Comparison of ENCODE assay signal across 8 cellular contexts in the genomic region with DNA sequence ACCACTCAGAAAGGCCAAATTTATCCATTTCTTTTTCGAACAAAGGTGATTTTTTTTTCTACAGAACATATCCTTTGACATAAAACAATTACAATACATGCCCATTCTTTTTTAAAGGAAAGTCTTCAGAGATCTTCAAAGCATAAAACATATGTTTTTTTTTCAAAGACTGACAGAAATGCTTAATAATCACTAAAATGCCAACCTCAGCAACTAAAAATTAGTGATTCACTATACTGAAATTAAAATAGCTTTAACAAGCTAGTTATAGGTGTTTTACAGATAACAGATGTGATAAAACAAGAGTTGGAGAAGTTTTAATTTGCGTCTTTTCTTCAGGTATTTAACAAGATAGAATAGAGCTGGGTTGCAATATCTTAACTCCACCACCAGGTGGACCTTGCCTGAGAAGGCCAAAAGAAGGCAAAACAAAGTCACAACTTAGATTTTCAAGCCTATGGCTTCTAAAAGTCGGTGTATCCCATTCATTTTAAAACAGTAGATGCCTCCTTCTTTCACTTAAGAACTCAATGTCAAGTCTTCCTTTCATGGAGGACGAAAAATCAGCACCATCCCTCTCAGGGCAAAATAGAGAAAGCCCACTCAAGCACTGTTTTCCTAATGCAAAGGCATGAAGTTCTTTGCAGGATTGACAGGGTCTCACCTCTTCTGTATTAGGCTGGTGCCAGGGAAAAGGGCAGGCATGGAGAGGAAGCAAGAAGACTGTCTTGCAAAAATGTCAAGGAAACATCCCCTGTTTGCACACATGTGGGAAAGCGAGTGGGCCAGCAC. TPM values are rescaled to one million over a fixed set of nuclear protein-coding genes. Genes with fewer than 3 reads are reported as not detected.
DNase-seq lines count a peak whose midpoint lies in the region; FAIRE-seq and TF ChIP-seq lines count a peak whose summit lies in the region.

No MANE protein-coding gene starts in this region.

- no peak overlapping the region for H3K18ac ChIP-seq in H1 (ENCODE audit: extremely low read depth, low read length)

- POLR2A ChIA-PET in H1 (lab: Charles Lee; ENCODE audit: partially characterized antibody), result interaction anchor here (0.7 to 1.6 kb wide), 2 partner anchors 9 to 51 kb away, joined by 3 read pairs; no protein-coding TSS in a partner anchor

- TF ChIP-seq EP300 in H1 (IDR thresholded peaks at IDR 0.05; ENCODE audit: borderline replicate concordance in 1 of 2, low read depth in 2 of 2, low read length in 2 of 2), result no peak

- H3K27me3 ChIP-seq in Loucy (ENCODE audit: insufficient read depth, low read length, poor library complexity, severe bottlenecking), result no peaks in the 10 kb centered on the region
- H3K27me3 ChIP-seq in H1 (replicated peaks in 1 of 4; ENCODE audit: control insufficient read depth in 3 of 4, extremely low read depth in 1 of 4, insufficient read depth in 3 of 4, low read length in 3 of 4), result no peaks in the 10 kb centered on the region; a peak in 1 of 7 replicates
- H3K27me3 ChIP-seq in osteoblast (ENCODE audit: insufficient read depth, low read length), result no peaks in the 10 kb centered on the region

- H3K27ac ChIP-seq in H1 (ENCODE audit: low read depth, low read length) (no peak overlapping the region), osteoblast (ENCODE audit: low read depth, low read length) (no peak overlapping the region)

- H3K79me2 ChIP-seq in Loucy (ENCODE audit: insufficient read depth, low read length), result no peaks in the 10 kb centered on the region
- H3K79me2 ChIP-seq in H1 (ENCODE audit: control insufficient read depth in 1 of 2, insufficient read depth in 2 of 2, low read length in 2 of 2), result no peaks in the 10 kb centered on the region
- H3K79me2 ChIP-seq in osteoblast (ENCODE audit: insufficient read depth, low read length), result no peaks in the 10 kb centered on the region

- TF ChIP-seq POLR2A in H1 (IDR thresholded peaks at IDR 0.05; ENCODE audit: control extremely low read depth in 1 of 2, low read depth in 2 of 2, low read length in 2 of 2), result no peak

- H3K9me2 ChIP-seq in Loucy (replicated peaks; ENCODE audit: low read depth, low read length), result no peaks in the 10 kb centered on the region

- H3K23me2 ChIP-seq in H1 (ENCODE audit: low read depth, low read length), result no peaks in the 10 kb centered on the region

- H2BK12ac ChIP-seq in H1 (ENCODE audit: low read depth, low read length), result no peak overlapping the region

- H2BK120ac ChIP-seq in H1 (replicated peaks; ENCODE audit: low read depth, low read length), result no peak overlapping the region

- no peak overlapping the region for H3K23ac ChIP-seq in H1 (ENCODE audit: insufficient read length)

- in situ Hi-C loops in GM13976 (cut with MboI; ENCODE audit: low sequenced_read_pairs, unreplicated experiment), result no loop called here

- TF ChIP-seq CTCF in Loucy (conservative IDR thresholded peaks at IDR 0.05; ENCODE audit: low read length) (peak; percentile 58), H1 (IDR thresholded peaks at IDR 0.05; ENCODE audit: control extremely low read depth in 1 of 3, insufficient read depth in 1 of 3, low read depth in 1 of 3, low read length in 3 of 3) (peak in 2 of 3 experiments; percentile 37 to 62; a peak in 2 of 4 replicates), osteoblast (IDR thresholded peaks at IDR 0.05; ENCODE audit: extremely low read depth, low read depth, low read length) (peak; percentile 56), GM13976 (IDR thresholded peaks at IDR 0.05; ENCODE audit: borderline replicate concordance, control extremely low read depth, extremely low read depth, insufficient read depth, missing control alignments) (no peak)

- H3K79me1 ChIP-seq in H1 (ENCODE audit: low read depth, low read length), result no peaks in the 10 kb centered on the region

- H3F3A ChIP-seq in Loucy (ENCODE audit: low read depth), result no peaks in the 10 kb centered on the region

- H3K4me2 ChIP-seq in Loucy (ENCODE audit: low read depth, low read length, poor library complexity, severe bottlenecking) (no peak overlapping the region), H1 (ENCODE audit: insufficient read depth in 1 of 2, low read depth in 2 of 2, low read length in 2 of 2) (no peak overlapping the region), osteoblast (ENCODE audit: insufficient read depth, low read length) (no peak overlapping the region)

- H3K9me3 ChIP-seq in Loucy (ENCODE audit: insufficient read depth, low read depth, low read length), result no peaks in the 10 kb centered on the region
- peaks cover 0 to 4% of the 10 kb centered on the region in 2 experiments; a peak in 1 of 4 replicates for H3K9me3 ChIP-seq in H1 (ENCODE audit: insufficient read depth in 2 of 2, low read depth in 1 of 2, low read length in 1 of 2)
- H3K9me3 ChIP-seq in osteoblast (ENCODE audit: low read depth, low read length), result no peaks in the 10 kb centered on the region

- H3K4me1 ChIP-seq in Loucy (ENCODE audit: insufficient read depth, low read length, poor library complexity, severe bottlenecking), result no peaks in the 10 kb centered on the region
- H3K4me1 ChIP-seq in H1 (replicated peaks in 1 of 4; ENCODE audit: control insufficient read depth in 3 of 4, insufficient read depth in 4 of 4, low read length in 3 of 4), result peaks cover 0 to 27% (median 19%) of the 10 kb centered on the region in 4 experiments; a peak in 6 of 7 replicates
- peaks cover 7% of the 10 kb centered on the region for H3K4me1 ChIP-seq in osteoblast (ENCODE audit: insufficient read depth, low read length)

- no peak overlapping the region for H4K5ac ChIP-seq in H1 (ENCODE audit: insufficient read length, low read depth, low read length)

- H4K8ac ChIP-seq in H1 (ENCODE audit: extremely low read depth, insufficient read depth, low read length), result no peak overlapping the region

- H3K56ac ChIP-seq in H1 (replicated peaks; ENCODE audit: insufficient read length, low read depth, low read length), result no peak overlapping the region

- H3K36me3 ChIP-seq in Loucy (ENCODE audit: insufficient read depth, low read length) (no peaks in the 10 kb centered on the region), H1 (ENCODE audit: control insufficient read depth in 2 of 4, insufficient read depth in 4 of 4, low read length in 3 of 4) (no peaks in the 10 kb centered on the region), osteoblast (ENCODE audit: insufficient read depth, low read length) (no peaks in the 10 kb centered on the region)

- no peak overlapping the region for H3K4ac ChIP-seq in H1 (replicated peaks; ENCODE audit: insufficient read length, low read depth, low read length)

- no peak overlapping the region for H2BK5ac ChIP-seq in H1 (ENCODE audit: low read depth, low read length)

- H3K14ac ChIP-seq in H1 (ENCODE audit: insufficient read length), result no peak overlapping the region

- no peak overlapping the region for H4K91ac ChIP-seq in H1 (replicated peaks; ENCODE audit: insufficient read length, low read length)

- TF ChIP-seq RAD21 in H1 (IDR thresholded peaks at IDR 0.05 in 1 of 2, conservative IDR thresholded peaks at IDR 0.05 in 1 of 2; ENCODE audit: low read depth in 2 of 2, low read length in 2 of 2), result peak; percentile 17 to 39; a peak in 2 of 4 replicates

- CTCF ChIA-PET in H1 (lab: Charles Lee; ENCODE audit: partially characterized antibody), result interaction anchor here (0.7 to 7.6 kb wide), 24 partner anchors 8 to 280 kb away, joined by 3 to 43 read pairs (median 7); a partner anchor contains a TSS

- DNase-seq in ELR (ENCODE audit: low read depth) (peak; percentile 50), H1 (ENCODE audit: low read depth in 1 of 2, low spot score in 2 of 2) (no peak), osteoblast (ENCODE audit: insufficient read length, low spot score, missing footprints) (no peak), NCI-H1105 (lab: John Stamatoyannopoulos, UW) (no peak), GM13976 (ENCODE audit: low spot score) (no peak), activated gamma-delta T cell treated with Interleukin-2 at 50 U/mL for 16 hours (no peak)
- DNase-seq in activated T-cell treated with anti-CD3 and anti-CD28 coated beads, Interleukin-2, amount 50 U/mL, for 48 hours, result no peak

- H2BK15ac ChIP-seq in H1 (ENCODE audit: low read length), result no peak overlapping the region

- no peaks in the 10 kb centered on the region for H4K20me1 ChIP-seq in Loucy (ENCODE audit: insufficient read depth, low read length, poor library complexity, severe bottlenecking)
- H4K20me1 ChIP-seq in H1 (replicated peaks in 1 of 2; ENCODE audit: control insufficient read depth in 1 of 2, insufficient read depth in 2 of 2, low read length in 2 of 2), result peaks cover 0 to 2% of the 10 kb centered on the region in 2 experiments
- no peaks in the 10 kb centered on the region for H4K20me1 ChIP-seq in osteoblast (ENCODE audit: insufficient read depth, low read length)

- H3K9ac ChIP-seq in Loucy (ENCODE audit: low read depth, low read length, poor library complexity, severe bottlenecking) (no peak overlapping the region), H1 (replicated peaks in 1 of 4; ENCODE audit: extremely low read depth in 1 of 4, low read depth in 3 of 4, low read length in 3 of 4) (no peak overlapping the region)

- H3K4me3 ChIP-seq in Loucy (ENCODE audit: low read length, poor library complexity, severe bottlenecking), result no peak overlapping the region
- no peak overlapping the region for H3K4me3 ChIP-seq in H1 (ENCODE audit: extremely low read depth in 1 of 4, insufficient read depth in 2 of 4, low read depth in 3 of 4, low read length in 4 of 4)
- no peak overlapping the region for H3K4me3 ChIP-seq in osteoblast (ENCODE audit: insufficient read depth, low read length)

- no peak for FAIRE-seq in H1 (lab: Jason Lieb, UNC)

- H2BK20ac ChIP-seq in H1 (ENCODE audit: low read length), result no peak overlapping the region

- 80% methylated on average over 5 of the region's 5 CpGs; no CpG with 5 or more reads in 1 of the 2 experiments for WGBS in H1 (ENCODE audit: extremely low coverage in 1 of 2, insufficient coverage in 1 of 2, insufficient read length in 1 of 2, insufficient replicate concordance in 2 of 2, low coverage in 1 of 2, low lambda C conversion rate in 2 of 2, missing lambda C conversion rate in 1 of 2), 2 experiments

- H2AFZ ChIP-seq in Loucy (ENCODE audit: low read length) (no peak overlapping the region), H1 (ENCODE audit: low read length) (no peak overlapping the region), osteoblast (ENCODE audit: low read length) (no peak overlapping the region)

- H2AK5ac ChIP-seq in H1 (ENCODE audit: low read depth, low read length), result no peak overlapping the region

TF ChIP-seq in H1, 55 proteins besides CTCF, POLR2A, EP300 and RAD21 (continues in another document):
- TF ChIP-seq KDM5A (IDR thresholded peaks at IDR 0.05; ENCODE audit: low read length) (no peak), TCF12 (IDR thresholded peaks at IDR 0.05; ENCODE audit: low read depth, low read length) (no peak)

RNA-seq across cellular contexts. Expression of a gene that starts 31.1 kb away (rescaled TPM):
- 0.32 and 0.42 TPM in 2 replicates for total RNA-seq in H1 (2021; fragmentation: NEBNext Ultra II Directional; extraction: Animal tissue kit (Norgen Biotek cat#: 25700))
- 0.28 and 0.35 TPM in 2 replicates for polyA plus RNA-seq in H1 (2011; rRNA removed)
- 0.40 TPM for polyA plus RNA-seq in H1 (2011; cell fraction: cytosol; rRNA removed)
- polyA plus RNA-seq in H1 (2011; cell fraction: nucleus; rRNA removed), result 0.24 TPM
- 0.39 to 1.3 TPM (median 0.99 TPM) in 4 replicates for polyA plus RNA-seq in H1 (2012, experiment 1 of 2)
- polyA plus RNA-seq in H1 (2012, experiment 2 of 2), result 0.55 TPM
- 0.14 TPM for polyA plus RNA-seq in H1 (2013, experiment 1 of 2)
- polyA plus RNA-seq in H1 (2013, experiment 2 of 2), result 0.18 TPM
- polyA minus RNA-seq in H1 (2011; rRNA and poly(A)+ RNA removed), result 0.32 and 0.37 TPM in 2 replicates
- not detected for polyA minus RNA-seq in H1 (2011; cell fraction: cytosol; rRNA and poly(A)+ RNA removed)
- polyA minus RNA-seq in H1 (2011; cell fraction: nucleus; rRNA and poly(A)+ RNA removed), result not detected
- total RNA-seq in osteoblast, result not detected in 2 replicates
